Comparison of ENCODE assay signal across 2 cellular contexts in genomic region chr1:100264081-100264480, GRCh38.
TF ChIP-seq lines count a peak whose summit lies in the region.

No MANE protein-coding gene starts in this region.

TF ChIP-seq in GM12878, 131 proteins besides CTCF, POLR2A, EP300 and RAD21:
- TF ChIP-seq ZBTB33 (IDR thresholded peaks at IDR 0.05): peak; percentile 77

TF ChIP-seq in HepG2, 621 proteins besides CTCF, POLR2A, EP300 and RAD21:
- TF ChIP-seq ZBTB33 (CRISPR knock-in tag; IDR thresholded peaks at IDR 0.05): peak; percentile 63
TF ChIP-seq in HepG2: peak in this region for 1; not testable (repeated sequence) for 620.
